Comparison of ENCODE assay signal across 23 cellular contexts in genomic region chr11:1468473-1469066, GRCh38. TPM values are rescaled to one million over a fixed set of nuclear protein-coding genes. Genes with fewer than 3 reads are reported as not detected.
DNase-seq lines count a peak whose midpoint lies in the region; ATAC-seq and TF ChIP-seq lines count a peak whose summit lies in the region.
"Had no signal": no experiment of that assay in that cellular context is flagged by ENCODE, and none has a peak within 500 bp of the region (broad histone marks: within the 10 kb centered on the region; RNA-seq: fewer than 3 reads in every experiment).

No MANE protein-coding gene starts in this region.

- H3K4me1 Mint-ChIP-seq in nephron progenitor cell = peaks cover 30% of the 10 kb centered on the region
- H3K4me1 Mint-ChIP-seq: CD14-positive monocyte, GM23338 had no signal

- H3K27me3 Mint-ChIP-seq in nephron progenitor cell (ENCODE audit: low read depth, poor library complexity) = peaks cover 2% of the 10 kb centered on the region

- H3K36me3 Mint-ChIP-seq in nephron progenitor cell (ENCODE audit: low read depth) = peaks cover 10% of the 10 kb centered on the region

- in situ Hi-C loops in ACHN (cut with HindIII; ENCODE audit: low pct_ligation_motif_present, low pct_unique_long_range_greater_than_20kb, low sequenced_read_pairs) = no loop called here

- no peaks in the 10 kb centered on the region for H3K9me3 ChIP-seq in thoracic aorta
- H3K9me3 ChIP-seq: HAP-1, Peyer's patch had no signal

- DNase-seq in Right ventricle myocardium inferior (ENCODE audit: missing footprints) (peak; percentile 50), cardiac septum (ENCODE audit: low spot score) (no peak), coronary artery (ENCODE audit: low spot score) (no peak), nephron progenitor cell (no peak), thoracic aorta (ENCODE audit: low spot score) (no peak), NCI-H2029 (lab: John Stamatoyannopoulos, UW) (no peak), ACHN (no peak), AG08395 (ENCODE audit: low spot score) (no peak)
- DNase-seq: AML-193, DMS53, GDM1, NCI-H1105, NCI-H146, NCI-H2029 treated with DMSO at 0.1 percent for 48 hours, NCI-H2171, NCI-H345, NCI-H524 treated with DMSO at 0.1 percent for 48 hours, Peyer's patch had no signal

- no peak overlapping the region for H3K4me3 Mint-ChIP-seq in nephron progenitor cell
- H3K4me3 Mint-ChIP-seq: CD14-positive monocyte, GM23338 had no signal

- H3K27ac ChIP-seq in coronary artery = peak overlapping the region; percentile 65 to 79
- peak overlapping the region; percentile 18 to 49 for H3K27ac ChIP-seq in thoracic aorta
- H3K27ac ChIP-seq: 22Rv1, HL-60, Peyer's patch had no signal

- peaks cover 0 to 16% of the 10 kb centered on the region in 2 donors for H3K4me1 ChIP-seq in thoracic aorta (ENCODE audit: control insufficient read depth in 1 of 2, low read depth in 2 of 2)
- H3K4me1 ChIP-seq: HAP-1, Peyer's patch had no signal

- TF ChIP-seq CTCF in coronary artery (IDR thresholded peaks at IDR 0.05) (no peak), nephron progenitor cell (IDR thresholded peaks at IDR 0.05) (no peak), thoracic aorta (IDR thresholded peaks at IDR 0.05) (no peak)

- intact Hi-C loops in Right ventricle myocardium inferior (cut with DNase I) = no loop called here
- intact Hi-C loops in cardiac septum (cut with DNase I) = loop anchor here (5.0 kb wide), 1 partner anchor 39 kb away; no protein-coding TSS in a partner anchor

- peak overlapping the region; percentile 66 for H3K27ac Mint-ChIP-seq in nephron progenitor cell
- H3K27ac Mint-ChIP-seq: CD14-positive monocyte, GM23338 had no signal

- H3K9me3 Mint-ChIP-seq in nephron progenitor cell = peaks cover 3% of the 10 kb centered on the region
- H3K9me3 Mint-ChIP-seq: GM23338 had no signal

- H3K36me3 ChIP-seq in thoracic aorta = peaks cover 49% of the 10 kb centered on the region
- H3K36me3 ChIP-seq: HAP-1 had no signal

- ATAC-seq in Right ventricle myocardium inferior = peak; percentile 2
- no peak for ATAC-seq in thoracic aorta (ENCODE audit: insufficient number of reproducible peaks, low FRiP score, low read depth)
- ATAC-seq: GM23338 had no signal

- no peaks in the 10 kb centered on the region for H3K27me3 ChIP-seq in thoracic aorta (replicated peaks; ENCODE audit: insufficient read depth)
- H3K27me3 ChIP-seq: Peyer's patch had no signal

- H3K4me3 ChIP-seq in coronary artery (no peak overlapping the region), thoracic aorta (no peak overlapping the region)
- H3K4me3 ChIP-seq: GM23338, HAP-1, Peyer's patch had no signal

RNA-seq across cellular contexts. Expression of gene MOB2, which starts 18.0 kb away (rescaled TPM):
- total RNA-seq in Right ventricle myocardium inferior (48.7 TPM), cardiac septum (48.5 TPM), thoracic aorta (10 to 100 TPM; 31.4 to 87.7 TPM)
